Comparison of ENCODE assay signal across 21 cellular contexts in the genomic region with DNA sequence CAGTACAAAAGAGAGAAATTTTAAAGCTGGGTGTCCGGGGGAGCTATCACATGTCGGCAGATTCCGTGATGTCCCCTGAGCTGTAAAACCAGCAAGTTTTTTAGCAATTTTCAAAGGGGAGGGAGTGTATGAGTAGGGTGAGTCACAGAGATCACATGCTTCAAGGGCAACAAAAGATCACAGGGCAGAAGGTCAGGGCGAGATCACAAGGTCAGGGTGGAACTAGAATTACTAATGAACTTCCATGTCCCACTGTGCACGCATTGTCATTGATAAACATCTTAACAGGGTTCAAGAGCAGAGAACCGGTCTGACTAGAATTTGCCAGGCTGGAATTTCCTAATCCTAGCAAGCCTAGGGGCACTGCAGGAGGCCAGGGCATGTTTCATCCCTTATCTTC. TPM values are rescaled to one million over a fixed set of nuclear protein-coding genes. Genes with fewer than 3 reads are reported as not detected.
"Had no signal": no experiment of that assay in that cellular context is flagged by ENCODE, and none has a peak within 500 bp of the region (broad histone marks: within the 10 kb centered on the region; RNA-seq: fewer than 3 reads in every experiment).

No MANE protein-coding gene starts in this region.

RNA-seq across cellular contexts. Expression of a gene that starts 45.0 kb away (rescaled TPM):
- total RNA-seq: heart left ventricle, kidney, left colon, left lung, liver, lower lobe of right lung, mammary epithelial cell, mesothelial cell of epicardium, mononuclear cell, natural killer cell, osteoblast, pancreas, psoas muscle, sigmoid colon, spleen, subcutaneous adipose tissue, suprapubic skin, thoracic aorta, upper lobe of right lung had no signal
- polyA plus RNA-seq: heart left ventricle, immature natural killer cell, liver, mammary epithelial cell, pancreas, sigmoid colon, small intestine had no signal
